8 cellular contexts compared by ENCODE assay signal in the genomic region with DNA sequence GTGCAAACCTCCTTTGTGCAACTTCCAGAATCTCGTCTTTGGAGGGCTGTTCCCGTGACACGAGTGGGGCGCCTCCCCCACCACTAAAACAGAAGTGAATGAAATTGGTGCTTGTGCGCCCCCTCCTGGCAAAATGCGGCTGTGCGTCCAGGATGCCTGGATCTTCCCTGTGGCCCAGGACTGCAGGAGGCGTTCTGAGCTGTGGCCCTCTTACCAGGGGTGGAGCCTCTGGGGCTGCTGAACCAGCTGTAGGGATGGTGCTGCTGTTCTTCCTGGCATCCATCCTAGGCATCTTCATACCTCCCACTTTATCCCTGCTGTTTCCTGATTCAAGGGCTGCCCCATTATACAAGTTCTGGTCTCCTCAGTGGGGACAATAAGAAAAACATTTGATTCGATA. TPM values are rescaled to one million over a fixed set of nuclear protein-coding genes. Genes with fewer than 3 reads are reported as not detected.
DNase-seq lines count a peak whose midpoint lies in the region; ATAC-seq, FAIRE-seq and TF ChIP-seq lines count a peak whose summit lies in the region.

No MANE protein-coding gene starts in this region.

- 4 to 14% methylated on average over 9 of the region's 9 CpGs for whole genome bisulfite sequencing in lung, 2 donors

- no peak overlapping the region for H3K4me3 ChIP-seq in lung

- H3K27ac Mint-ChIP-seq in dendritic cell treated with granulocyte-macrophage colony-stimulating factor and Interleukin-4, amounts not matched to agents 40 ng/mL and 50 ng/mL, for 4 days = peak overlapping the region; percentile 88

- peaks cover 62% of the 10 kb centered on the region for H3K4me1 Mint-ChIP-seq in dendritic cell treated with granulocyte-macrophage colony-stimulating factor and Interleukin-4, amounts not matched to agents 40 ng/mL and 50 ng/mL, for 4 days (ENCODE audit: low read depth)

- H3K9me3 Mint-ChIP-seq in dendritic cell treated with granulocyte-macrophage colony-stimulating factor and Interleukin-4, amounts not matched to agents 40 ng/mL and 50 ng/mL, for 4 days = no peaks in the 10 kb centered on the region

- peak; percentile 34 for FAIRE-seq in A204.1 (lab: Jason Lieb, UNC)

- peaks cover 0 to 29% of the 10 kb centered on the region in 2 donors for H3K36me3 ChIP-seq in lung (ENCODE audit: control insufficient read depth in 2 of 2, insufficient read depth in 2 of 2, low read length in 2 of 2)

- no peaks in the 10 kb centered on the region for H3K9me3 ChIP-seq in lung (ENCODE audit: control insufficient read depth in 2 of 2, insufficient read depth in 1 of 2, low read length in 1 of 2)

- no peaks in the 10 kb centered on the region for H3K27me3 ChIP-seq in lung (ENCODE audit: control insufficient read depth, insufficient read depth)

- intact Hi-C loops in dendritic cell treated with granulocyte-macrophage colony-stimulating factor and Interleukin-4, amounts not matched to agents 40 ng/mL and 50 ng/mL, for 4 days (cut with micrococcal nuclease) = loop anchor here (5.0 kb wide), 2 partner anchors 110 to 195 kb away; no protein-coding TSS in a partner anchor

- ATAC-seq in lung (ENCODE audit: insufficient read depth, low FRiP score) = peak; percentile 66
- ATAC-seq in GM21360 (IDR thresholded peaks at IDR 0.05; ENCODE audit: unreplicated experiment) = no peak

- in situ Hi-C loops in GM13977 (cut with MboI; ENCODE audit: low pct_unique_long_range_greater_than_20kb, low sequenced_read_pairs, unreplicated experiment) = loop anchor here (25.0 kb wide), 1 partner anchor 205 kb away; no protein-coding TSS in a partner anchor

- peak overlapping the region in 1 of 2 donors; percentile 95 for H3K27ac ChIP-seq in lung (ENCODE audit: low read depth in 1 of 2, low read length in 1 of 2)

- no peaks in the 10 kb centered on the region for H3K27me3 Mint-ChIP-seq in dendritic cell treated with granulocyte-macrophage colony-stimulating factor and Interleukin-4, amounts not matched to agents 40 ng/mL and 50 ng/mL, for 4 days

- DNase-seq in GM13977 (ENCODE audit: low spot score) = peak; percentile 80
- peak; percentile 16 for DNase-seq in NCI-H526 treated with DMSO at 0.1 percent for 48 hours (lab: John Stamatoyannopoulos, UW)
- peak; percentile 88 to 91 for DNase-seq in activated CD4-positive, alpha-beta T cell treated with anti-CD3 and anti-CD28 coated beads, Interleukin-2, amount 50 U/mL, for 48 hours
- peak; percentile 87 for DNase-seq in lung (ENCODE audit: low spot score)
- DNase-seq in stimulated activated CD4-positive, alpha-beta T cell treated with anti-CD3 and anti-CD28 coated beads, TNF-alpha, amount 100 ng/mL, for 4 hours (ENCODE audit: low read depth in 3 of 3) = peak; percentile 58 to 71 (median 63)

- H3K36me3 Mint-ChIP-seq in dendritic cell treated with granulocyte-macrophage colony-stimulating factor and Interleukin-4, amounts not matched to agents 40 ng/mL and 50 ng/mL, for 4 days (ENCODE audit: low read depth) = peaks cover 74% of the 10 kb centered on the region

- peak; percentile 93 for TF ChIP-seq CTCF in GM13977 (IDR thresholded peaks at IDR 0.05; ENCODE audit: extremely low read depth, insufficient read depth, missing control alignments)
- peak; percentile 95 for TF ChIP-seq CTCF in lung (IDR thresholded peaks at IDR 0.05; ENCODE audit: control extremely low read depth, extremely low read depth)

- H3K4me1 ChIP-seq in lung (ENCODE audit: control insufficient read depth in 2 of 2, insufficient read depth in 2 of 2, low read length in 2 of 2) = peaks cover 29 to 43% of the 10 kb centered on the region in 2 donors

- no peak overlapping the region for H3K4me3 Mint-ChIP-seq in dendritic cell treated with granulocyte-macrophage colony-stimulating factor and Interleukin-4, amounts not matched to agents 40 ng/mL and 50 ng/mL, for 4 days

RNA-seq across cellular contexts. Expression of a gene that starts 18.5 kb away (rescaled TPM):
- 10 to 100 TPM; 16.8 to 69.8 TPM for total RNA-seq in lung
- polyA plus RNA-seq in lung = 10 to 100 TPM; 32.3 to 37.9 TPM

RNA-seq across cellular contexts. Expression of a gene that starts 35.2 kb away (rescaled TPM):
- 1 to 10 TPM in 1 of 2 donors, under 1 TPM in 1; 0.98 to 1.3 TPM for total RNA-seq in lung
- 1 to 10 TPM; 1.8 to 2.4 TPM for polyA plus RNA-seq in lung

RNA-seq across cellular contexts. Expression of a gene that starts 44.4 kb away (rescaled TPM):
- 10 to 100 TPM; 25.9 to 93.2 TPM for total RNA-seq in lung
- 10 to 100 TPM; 57.3 to 71.3 TPM for polyA plus RNA-seq in lung

RNA-seq across cellular contexts. Expression of a gene that starts 49.4 kb away (rescaled TPM):
- total RNA-seq in lung = 10 to 100 TPM; 31.9 to 69.7 TPM
- 10 to 100 TPM; 61.8 to 71.6 TPM for polyA plus RNA-seq in lung

RNA-seq across cellular contexts. Expression of a gene that starts 58.8 kb away (rescaled TPM):
- 100 to 1,000 TPM in 1 of 2 donors, 10 to 100 TPM in 1; 85.1 to 203 TPM for total RNA-seq in lung
- 10 to 100 TPM; 44.4 to 63.9 TPM for polyA plus RNA-seq in lung

Comparison
In these comparisons a context has a peak if more than half of its experiments do, and no peak if none do; other contexts are left out.
1. DNase-seq: peak in every context shown above with its lines; median percentile 90 in activated CD4-positive, alpha-beta T cell treated with anti-CD3 and anti-CD28 coated beads, Interleukin-2, amount 50 U/mL, for 48 hours; 87 in lung; 80 in GM13977; 63 in stimulated activated CD4-positive, alpha-beta T cell treated with anti-CD3 and anti-CD28 coated beads, TNF-alpha, amount 100 ng/mL, for 4 hours; 16 in NCI-H526 treated with DMSO at 0.1 percent for 48 hours.